In genomic region chr5:76794871-76795270, GRCh38 we compare ENCODE assay signal across 20 cellular contexts. TPM values are rescaled to one million over a fixed set of nuclear protein-coding genes. Genes with fewer than 3 reads are reported as not detected.
A peak's percentile ranks its signal among the peaks of the same experiment; 100 is the strongest.
DNase-seq lines count a peak whose midpoint lies in the region; ATAC-seq and TF ChIP-seq lines count a peak whose summit lies in the region.
"Had no signal": no experiment of that assay in that cellular context is flagged by ENCODE, and none has a peak within 500 bp of the region (broad histone marks: within the 10 kb centered on the region; RNA-seq: fewer than 3 reads in every experiment).

No MANE protein-coding gene starts in this region.

- no peak for ATAC-seq in Panc1
- ATAC-seq: heart left ventricle, left cardiac atrium, mucosa of descending colon had no signal

- BruUV-seq in Panc1 (replicated peaks; lab: Mats Ljungman, UMichigan), result no TSS peak

- WGBS in prostate gland, result 78% methylated on average over 4 of the region's 4 CpGs

- H3K4me3 ChIP-seq in AG04450 (ENCODE audit: low read depth, low read length), result no peak overlapping the region
- H3K4me3 ChIP-seq in Panc1 (ENCODE audit: low read depth in 2 of 2, low read length in 2 of 2), result no peak overlapping the region
- H3K4me3 ChIP-seq in choroid plexus epithelial cell (ENCODE audit: low read depth, low read length), result no peak overlapping the region
- no peak overlapping the region for H3K4me3 ChIP-seq in prostate gland
- H3K4me3 ChIP-seq: heart left ventricle, mucosa of descending colon, right lobe of liver had no signal

- TF ChIP-seq CTCF in AG04450 (IDR thresholded peaks at IDR 0.05; ENCODE audit: low read depth, low read length) (no peak), Panc1 (IDR thresholded peaks at IDR 0.05) (no peak), choroid plexus epithelial cell (conservative IDR thresholded peaks at IDR 0.05; ENCODE audit: low read depth, low read length) (no peak), prostate gland (IDR thresholded peaks at IDR 0.05) (no peak)

- CTCF ChIA-PET in AG04450 (lab: Charles Lee), result interaction anchor here (0.6 to 1.5 kb wide), 2 partner anchors 20 to 21 kb away, joined by 3 to 4 read pairs; no protein-coding TSS in a partner anchor
- CTCF ChIA-PET in Panc1 (lab: Charles Lee), result no interaction called here

- H3K9me3 ChIP-seq in AG04450 (ENCODE audit: control insufficient read depth, insufficient read depth, low read length) (no peaks in the 10 kb centered on the region; the same call in 1 of the 2 replicates), Panc1 (ENCODE audit: control insufficient read depth, insufficient read depth, low read depth, low read length) (peaks cover under 1% of the 10 kb centered on the region; the same call in 1 of the 2 replicates), prostate gland (no peaks in the 10 kb centered on the region)
- H3K9me3 ChIP-seq: heart left ventricle, mucosa of descending colon, right lobe of liver had no signal

- intact Hi-C loops in Panc1 (cut with micrococcal nuclease; ENCODE audit: unreplicated experiment) (no loop called here), prostate gland (cut with DNase I) (no loop called here)

- H3K4me1 ChIP-seq in Panc1 (ENCODE audit: control insufficient read depth, insufficient read depth, low read length) (peaks cover 21% of the 10 kb centered on the region), prostate gland (replicated peaks) (no peaks in the 10 kb centered on the region)
- H3K4me1 ChIP-seq: right lobe of liver had no signal

- H3K27ac ChIP-seq in AG04450 (ENCODE audit: low read depth, low read length) (peak overlapping the region; percentile 31), Panc1 (ENCODE audit: low read length) (peak overlapping the region; percentile 63; the same call in 1 of the 2 replicates), prostate gland (no peak overlapping the region)
- H3K27ac ChIP-seq: heart left ventricle, right lobe of liver had no signal

- no peaks in the 10 kb centered on the region for H3K27me3 ChIP-seq in AG04450 (ENCODE audit: control insufficient read depth, insufficient read depth, low read length)
- no peaks in the 10 kb centered on the region for H3K27me3 ChIP-seq in Panc1 (ENCODE audit: control insufficient read depth, insufficient read depth, low read length)
- no peaks in the 10 kb centered on the region for H3K27me3 ChIP-seq in prostate gland (replicated peaks; ENCODE audit: insufficient read depth)
- H3K27me3 ChIP-seq: heart left ventricle, right lobe of liver had no signal

- TF ChIP-seq POLR2A in prostate gland (IDR thresholded peaks at IDR 0.05), result no peak

- POLR2A ChIA-PET in AG04450 (lab: Yijun Ruan, JAX) (no interaction called here), Panc1 (lab: Charles Lee) (no interaction called here)

- in situ Hi-C loops in Panc1 (cut with HindIII; ENCODE audit: low pct_unique_long_range_greater_than_20kb, low sequenced_read_pairs), result no loop called here

- DNase-seq in AG04450 (ENCODE audit: low read depth, low spot score) (no peak), Panc1 (ENCODE audit: low read depth, low spot score) (no peak), choroid plexus epithelial cell (ENCODE audit: low read depth) (peak; percentile 69), kidney glomerular epithelial cell (lab: John Stamatoyannopoulos, UW) (peak; percentile 59), DMS79 (lab: John Stamatoyannopoulos, UW) (no peak), NCI-H1092 (lab: John Stamatoyannopoulos, UW) (no peak), hypothalamus (lab: John Stamatoyannopoulos, UW) (no peak), prostate gland (ENCODE audit: low spot score) (no peak)
- DNase-seq: ACHN; activated CD4-positive, CD25-positive, alpha-beta regulatory T cell; amniotic stem cell; CD4-positive, alpha-beta memory T cell; heart left ventricle; left cardiac atrium; mucosa of descending colon; NCI-H2029 treated with DMSO at 0.1 percent for 48 hours; NCI-H524 treated with DMSO at 0.1 percent for 48 hours; right lobe of liver; stimulated activated CD4-positive, alpha-beta T cell treated with anti-CD3 and anti-CD28 coated beads, Interleukin-2, amount 100 ng/mL, for 24 hours had no signal

- H3K36me3 ChIP-seq in Panc1 (ENCODE audit: control insufficient read depth, insufficient read depth, low read length), result no peaks in the 10 kb centered on the region
- H3K36me3 ChIP-seq in prostate gland, result no peaks in the 10 kb centered on the region
- H3K36me3 ChIP-seq: heart left ventricle, right lobe of liver had no signal

RNA-seq across cellular contexts. Expression of gene F2RL1, which starts 24.0 kb away (rescaled TPM):
- polyA plus RNA-seq in AG04450 (2011; rRNA removed), result 11.0 and 11.4 TPM in 2 replicates
- 8.8 and 12.6 TPM in 2 replicates for polyA minus RNA-seq in AG04450 (2011; rRNA and poly(A)+ RNA removed)
- total RNA-seq in Panc1 (2021; ENCODE audit: unreplicated experiment) (65.9 TPM), prostate gland (1 to 10 TPM; 4.9 to 7.8 TPM)
- 26.8 TPM for polyA plus RNA-seq in Panc1 (2012; ENCODE audit: insufficient read length)

RNA-seq across cellular contexts. Expression of gene S100Z, which starts 54.9 kb away (rescaled TPM):
- polyA plus RNA-seq in AG04450 (2011; rRNA removed), result not detected in 2 replicates
- polyA minus RNA-seq in AG04450 (2011; rRNA and poly(A)+ RNA removed), result not detected in 2 replicates
- total RNA-seq in Panc1 (2021; ENCODE audit: unreplicated experiment) (not detected), prostate gland (1 to 10 TPM in 1 of 2 donors, not detected in 1; 1.7 TPM)
- polyA plus RNA-seq in Panc1 (2012; ENCODE audit: insufficient read length), result not detected
- total RNA-seq: left cardiac atrium had no signal
- polyA plus RNA-seq: heart left ventricle, urinary bladder had no signal

Comparison
In these comparisons a context has a peak if more than half of its experiments do, and no peak if none do; other contexts are left out.
1. DNase-seq: peak in choroid plexus epithelial cell (single experiment) and kidney glomerular epithelial cell (single experiment); none in AG04450 (single experiment), Panc1 (single experiment), DMS79 (single experiment), NCI-H1092 (single experiment), hypothalamus (0 of 51) and prostate gland (single experiment).
2. H3K27ac ChIP-seq: peak in AG04450 (single experiment) and Panc1 (single experiment); none in prostate gland (0 of 2).